Comparison of ENCODE assay signal across 7 cellular contexts in genomic region chr4:139562839-139563238, GRCh38.
"Had no signal": no experiment of that assay in that cellular context is flagged by ENCODE, and none has a peak within 500 bp of the region (broad histone marks: within the 10 kb centered on the region; RNA-seq: fewer than 3 reads in every experiment).

No MANE protein-coding gene starts in this region.

- H3K4me3 ChIP-seq: GM23338 had no signal

- H2AFZ ChIP-seq: GM23338 had no signal

- DNase-seq: H9, HCEC 1CT had no signal

- H3K4me3 Mint-ChIP-seq: GM23338, H9 had no signal

- H3K27ac Mint-ChIP-seq: GM23338, H9 had no signal

- H3K4me2 ChIP-seq: GM23338 had no signal

- FAIRE-seq: H1, H54, HTR-8/SVneo had no signal

- H3K9me3 Mint-ChIP-seq: GM23338, H9, IgD-negative memory B cell had no signal

- ATAC-seq: GM23338 had no signal

- H3K36me3 Mint-ChIP-seq: IgD-negative memory B cell had no signal
